In the genomic region with DNA sequence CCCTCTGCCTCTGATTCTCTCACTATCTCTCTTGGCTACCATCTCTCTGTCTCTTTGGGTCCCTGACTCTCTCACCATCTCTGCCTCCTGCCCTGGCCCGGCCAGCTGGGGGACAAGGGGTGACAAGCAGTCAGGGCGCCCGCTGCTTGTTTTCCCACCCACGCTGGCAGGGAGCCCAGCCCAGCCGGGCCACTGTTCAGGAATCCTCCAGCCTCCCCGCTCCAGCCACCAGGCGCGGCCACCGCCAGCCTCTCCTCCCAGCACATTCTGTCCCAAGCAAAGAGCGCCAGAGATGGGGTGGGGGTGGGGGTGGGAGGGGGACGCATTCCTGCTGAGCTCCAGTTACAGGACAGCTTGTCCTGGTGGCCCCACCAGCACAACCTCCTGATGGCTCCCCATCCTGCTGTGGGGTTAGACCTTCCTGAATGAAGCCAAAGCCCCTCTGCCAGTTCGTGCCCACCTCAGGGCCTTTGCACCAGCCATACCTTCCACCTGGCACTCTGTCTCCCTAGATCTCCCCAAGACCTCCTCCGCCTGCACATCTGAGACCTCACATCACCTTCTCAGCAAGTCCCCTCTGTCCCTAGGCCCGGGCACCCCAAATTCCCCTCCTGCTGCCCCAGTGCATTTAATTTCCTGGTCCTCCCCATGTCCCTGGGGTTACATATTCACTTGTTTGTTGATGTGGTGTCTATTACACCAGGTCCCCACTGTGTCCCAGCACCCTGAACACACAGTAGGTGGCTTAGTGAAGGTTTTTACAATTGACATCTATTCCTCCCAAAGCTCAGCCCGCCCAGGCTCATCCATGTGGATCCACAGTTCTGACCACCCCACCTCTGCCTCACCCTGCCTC, we compare ENCODE assay signal across 1 cellular context.
TF ChIP-seq lines count a peak whose summit lies in the region.

No MANE protein-coding gene starts in this region.

TF ChIP-seq in H1, 55 proteins besides CTCF, POLR2A, EP300 and RAD21:
- TF ChIP-seq NRF1 (IDR thresholded peaks at IDR 0.05; ENCODE audit: low read depth, low read length) (no peak), TBP (IDR thresholded peaks at IDR 0.05; ENCODE audit: low read depth, low read length) (no peak), GTF2F1 (IDR thresholded peaks at IDR 0.05; ENCODE audit: borderline replicate concordance, low read depth, low read length) (no peak), SP2 (IDR thresholded peaks at IDR 0.05; ENCODE audit: low read length) (no peak), ZNF274 (IDR thresholded peaks at IDR 0.05; ENCODE audit: borderline replicate concordance, extremely low read depth, low read length) (no peak), CTBP2 (IDR thresholded peaks at IDR 0.05; ENCODE audit: borderline replicate concordance, insufficient read depth, insufficient read length, low read length) (no peak)
- TF ChIP-seq, protein P1, sequence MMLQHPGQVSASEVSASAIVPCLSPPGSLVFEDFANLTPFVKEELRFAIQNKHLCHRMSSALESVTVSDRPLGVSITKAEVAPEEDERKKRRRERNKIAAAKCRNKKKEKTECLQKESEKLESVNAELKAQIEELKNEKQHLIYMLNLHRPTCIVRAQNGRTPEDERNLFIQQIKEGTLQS (IDR thresholded peaks at IDR 0.05; ENCODE audit: insufficient read depth, low read depth, low read length): no peak
